ENCODE assay signal across 1 cellular context in genomic region chr22:30249049-30250038, GRCh38.
TF ChIP-seq lines count a peak whose summit lies in the region.

No MANE protein-coding gene starts in this region.

TF ChIP-seq in A549, 52 proteins besides CTCF, POLR2A, EP300 and RAD21 (continued from another document):
- TF ChIP-seq JUNB (IDR thresholded peaks at IDR 0.05) (no peak), PBX3 (IDR thresholded peaks at IDR 0.05) (no peak), TFCP2L1 (CRISPR knock-in tag; IDR thresholded peaks at IDR 0.05) (no peak), BHLHE40 (IDR thresholded peaks at IDR 0.05; ENCODE audit: low read depth, low read length) (no peak), CEBPB (IDR thresholded peaks at IDR 0.05) (no peak), FOSB (CRISPR knock-in tag; IDR thresholded peaks at IDR 0.05) (no peak), ESRRA (IDR thresholded peaks at IDR 0.05; ENCODE audit: borderline replicate concordance, low read length) (no peak), HMGXB4 (CRISPR knock-in tag; IDR thresholded peaks at IDR 0.05; ENCODE audit: borderline replicate concordance) (no peak), E2F6 (IDR thresholded peaks at IDR 0.05; ENCODE audit: borderline replicate concordance, low read depth) (peak; percentile 28; the same call in 1 of the 2 replicates), ATOH8 (CRISPR knock-in tag; IDR thresholded peaks at IDR 0.05; ENCODE audit: low read depth) (peak; percentile 50; the same call in 1 of the 2 replicates), FOSL2 (IDR thresholded peaks at IDR 0.05) (no peak), FOSL2 (CRISPR knock-in tag; IDR thresholded peaks at IDR 0.05) (no peak), FOXS1 (CRISPR knock-in tag; IDR thresholded peaks at IDR 0.05) (no peak), ELK1 (IDR thresholded peaks at IDR 0.05; ENCODE audit: low read depth, low read length) (no peak), ZFP36 (IDR thresholded peaks at IDR 0.05; ENCODE audit: borderline replicate concordance, partially characterized antibody) (peak; percentile 18), ZNF302 (CRISPR knock-in tag; IDR thresholded peaks at IDR 0.05) (peak; percentile 38; the same call in 1 of the 2 replicates), HOXB13 (CRISPR knock-in tag; IDR thresholded peaks at IDR 0.05; ENCODE audit: low read depth) (peak; percentile 85), CHD4 (IDR thresholded peaks at IDR 0.05; ENCODE audit: borderline replicate concordance) (no peak), MYC (IDR thresholded peaks at IDR 0.05; ENCODE audit: borderline replicate concordance, low read length) (no peak), NPAS2 (CRISPR knock-in tag; IDR thresholded peaks at IDR 0.05; ENCODE audit: borderline replicate concordance) (no peak), SREBF2 (IDR thresholded peaks at IDR 0.05) (no peak), NFE2L2 (conservative IDR thresholded peaks at IDR 0.05; ENCODE audit: low read length) (no peak), BCL3 (IDR thresholded peaks at IDR 0.05) (no peak), PHF8 (IDR thresholded peaks at IDR 0.05; ENCODE audit: borderline replicate concordance, low read depth) (no peak), JUN (IDR thresholded peaks at IDR 0.05) (no peak; a peak in 1 of 5 replicates), EHMT2 (IDR thresholded peaks at IDR 0.05; ENCODE audit: low read depth) (no peak), HES2 (IDR thresholded peaks at IDR 0.05) (no peak), CBX8 (IDR thresholded peaks at IDR 0.05) (no peak)
